In genomic region chr10:75977146-75977545, GRCh38 we compare ENCODE assay signal across 17 cellular contexts.
"Had no signal": no experiment of that assay in that cellular context is flagged by ENCODE, and none has a peak within 500 bp of the region (broad histone marks: within the 10 kb centered on the region; RNA-seq: fewer than 3 reads in every experiment).

No MANE protein-coding gene starts in this region.

- ATAC-seq: activated naive CD4-positive, alpha-beta T cell treated with anti-CD3 and anti-CD28 coated beads, Interleukin-2, amount 50 U/mL, for 72 hours; left cardiac atrium; mucosa of descending colon; psoas muscle; right cardiac atrium had no signal

- H3K4me2 ChIP-seq: neural progenitor cell had no signal

- DNase-seq: activated CD4-positive, alpha-beta T cell treated with anti-CD3 and anti-CD28 coated beads, Interleukin-2, amount 50 U/mL, for 48 hours; activated gamma-delta T cell treated with Interleukin-2 at 50 U/mL for 16 hours; activated T-cell treated with anti-CD3 and anti-CD28 coated beads for 4 hours; left cardiac atrium; mesenchymal stem cell; mucosa of descending colon; naive B cell; psoas muscle; right cardiac atrium; stimulated activated CD4-positive, alpha-beta T cell treated with anti-CD3 and anti-CD28 coated beads, Interleukin-2, amount 100 ng/mL, for 24 hours; stimulated activated naive CD4-positive, alpha-beta T cell treated with Interleukin-2 at 50 U/mL for 16 hours; tibial artery had no signal

- H3K4me1 ChIP-seq: adrenal gland, breast epithelium, neural progenitor cell, psoas muscle had no signal

- H3K9me3 ChIP-seq: adrenal gland, breast epithelium, mucosa of descending colon, psoas muscle, tibial artery had no signal

- H3K9ac ChIP-seq: neural progenitor cell had no signal

- H3K36me3 ChIP-seq: adrenal gland, breast epithelium, neural progenitor cell, tibial artery had no signal

- H3K27me3 ChIP-seq: adrenal gland, breast epithelium, neural progenitor cell, tibial artery had no signal

- H3K4me3 ChIP-seq: adrenal gland, breast epithelium, coronary artery, mucosa of descending colon, neural progenitor cell, psoas muscle, tibial artery had no signal

- H2AFZ ChIP-seq: neural progenitor cell had no signal

- H3K27ac ChIP-seq: adrenal gland, breast epithelium, coronary artery, neural progenitor cell, psoas muscle, tibial artery had no signal
